ENCODE assay signal across 16 cellular contexts in the genomic region with DNA sequence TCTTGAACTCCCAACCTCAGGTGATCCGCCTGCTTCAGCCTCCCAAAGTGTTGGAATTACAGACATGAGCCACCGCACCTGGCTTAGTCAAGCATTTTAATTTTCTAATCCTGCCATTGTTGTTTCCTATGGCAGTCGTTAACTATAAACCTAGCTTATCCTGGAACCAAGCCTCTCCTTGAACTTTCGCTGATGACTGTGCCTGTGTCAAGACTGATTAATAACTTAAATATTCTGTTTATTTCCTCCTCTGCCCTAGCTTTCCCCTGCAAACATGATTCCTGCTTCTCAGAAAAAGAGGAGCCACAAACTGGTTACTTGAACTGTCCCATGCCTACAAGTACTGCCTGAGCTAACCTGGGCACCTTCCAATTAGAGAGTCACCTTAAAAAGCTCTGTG. TPM values are rescaled to one million over a fixed set of nuclear protein-coding genes. Genes with fewer than 3 reads are reported as not detected.
DNase-seq lines count a peak whose midpoint lies in the region; ATAC-seq, FAIRE-seq and TF ChIP-seq lines count a peak whose summit lies in the region.
"Had no signal": no experiment of that assay in that cellular context is flagged by ENCODE, and none has a peak within 500 bp of the region (broad histone marks: within the 10 kb centered on the region; RNA-seq: fewer than 3 reads in every experiment).

No MANE protein-coding gene starts in this region.

- in situ Hi-C loops in brain microvascular endothelial cell (cut with HindIII; ENCODE audit: low pct_ligation_motif_present, low sequenced_read_pairs), result no loop called here

- H3K36me3 ChIP-seq in brain microvascular endothelial cell (replicated peaks), result no peaks in the 10 kb centered on the region
- H3K36me3 ChIP-seq in kidney epithelial cell (ENCODE audit: control insufficient read depth, insufficient read depth, low read length), result no peaks in the 10 kb centered on the region
- no peaks in the 10 kb centered on the region for H3K36me3 ChIP-seq in BE2C

- CTCF ChIA-PET in A549 (lab: Yijun Ruan, JAX), result interaction anchor here (1.2 to 1.6 kb wide), 4 partner anchors 20 to 433 kb away, joined by 3 to 6 read pairs (median 4); no protein-coding TSS in a partner anchor

- peak overlapping the region; percentile 35; the same call in 1 of the 3 replicates for H3K4me2 ChIP-seq in A549
- H3K4me2 ChIP-seq: hepatocyte had no signal

- H3K27ac ChIP-seq in A549 (peak overlapping the region in 1 of 2 experiments; percentile 40; a peak in 2 of 6 replicates), brain microvascular endothelial cell (no peak overlapping the region), right cardiac atrium (ENCODE audit: low read length) (no peak overlapping the region)
- H3K27ac ChIP-seq: hepatocyte had no signal

- POLR2A ChIA-PET in A549 (lab: Yijun Ruan, JAX), result interaction anchor here (0.6 kb wide), 1 partner anchor 42 kb away, joined by 5 read pairs; no protein-coding TSS in a partner anchor

- H3K9me3 ChIP-seq in A549, result no peaks in the 10 kb centered on the region
- H3K9me3 ChIP-seq in BE2C, result no peaks in the 10 kb centered on the region
- no peaks in the 10 kb centered on the region for H3K9me3 ChIP-seq in right cardiac atrium (ENCODE audit: control insufficient read depth, low read length)

- 10% methylated on average over 4 of the region's 4 CpGs for WGBS in A549 (ENCODE audit: missing lambda C conversion rate)
- WGBS in right cardiac atrium, result 80% methylated on average over 4 of the region's 4 CpGs

- no peak for TF ChIP-seq RAD21 in A549 (conservative IDR thresholded peaks at IDR 0.05 in 1 of 2, IDR thresholded peaks at IDR 0.05 in 1 of 2)

- peak in 1 of 2 experiments; percentile 71; a peak in 3 of 6 replicates for ATAC-seq in A549
- no peak for ATAC-seq in right cardiac atrium

- H3K4me3 ChIP-seq in A549 (no peak overlapping the region), brain microvascular endothelial cell (ENCODE audit: low read depth, low read length) (no peak overlapping the region), kidney epithelial cell (ENCODE audit: low read depth, low read length) (no peak overlapping the region), BE2C (ENCODE audit: low read depth, low read length) (no peak overlapping the region), right cardiac atrium (ENCODE audit: low read length) (no peak overlapping the region)
- H3K4me3 ChIP-seq: hepatocyte, lung had no signal

- H3K27me3 ChIP-seq in brain microvascular endothelial cell (replicated peaks) (no peaks in the 10 kb centered on the region), kidney epithelial cell (ENCODE audit: control insufficient read depth, insufficient read depth, low read length) (no peaks in the 10 kb centered on the region), BE2C (peaks cover 2% of the 10 kb centered on the region; the same call in 1 of the 2 replicates), right cardiac atrium (ENCODE audit: control insufficient read depth, insufficient read depth) (no peaks in the 10 kb centered on the region)
- H3K27me3 ChIP-seq: hepatocyte had no signal

- FAIRE-seq in A549 (lab: Jason Lieb, UNC), result no peak
- FAIRE-seq: A204.1, endometrium had no signal

- no peak for TF ChIP-seq CTCF in A549 (IDR thresholded peaks at IDR 0.05)
- TF ChIP-seq CTCF in brain microvascular endothelial cell (IDR thresholded peaks at IDR 0.05; ENCODE audit: low read depth, low read length, missing control alignments), result no peak
- TF ChIP-seq CTCF in kidney epithelial cell (IDR thresholded peaks at IDR 0.05; ENCODE audit: insufficient read depth, low read length, poor library complexity, severe bottlenecking), result no peak
- no peak for TF ChIP-seq CTCF in BE2C (IDR thresholded peaks at IDR 0.05; ENCODE audit: low read depth, low read length)

- H3K4me1 ChIP-seq in A549, result peaks cover 12% of the 10 kb centered on the region; the same call in 2 of the 3 replicates
- H3K4me1 ChIP-seq in BE2C, result no peaks in the 10 kb centered on the region
- H3K4me1 ChIP-seq in right cardiac atrium (ENCODE audit: control insufficient read depth, insufficient read depth, low read length), result no peaks in the 10 kb centered on the region

- TF ChIP-seq POLR2A in A549 (IDR thresholded peaks at IDR 0.05; ENCODE audit: low read length), result no peak

- intact Hi-C loops in right cardiac atrium (cut with DNase I), result no loop called here
- intact Hi-C loops in posterior vena cava (cut with DNase I), result no loop called here

- TF ChIP-seq EP300 in A549 (IDR thresholded peaks at IDR 0.05), result no peak

- peak in 1 of 2 experiments; percentile 63 for DNase-seq in A549 (ENCODE audit: low read depth in 1 of 2, low spot score in 1 of 2)
- DNase-seq in HT1080 (ENCODE audit: low read depth), result peak; percentile 75
- peak; percentile 22 for DNase-seq in brain microvascular endothelial cell
- peak; percentile 53 for DNase-seq in kidney epithelial cell (ENCODE audit: low read depth)
- DNase-seq in BE2C, result no peak
- DNase-seq in right cardiac atrium, result no peak
- DNase-seq in DMS 273 treated with DMSO at 0.1 percent for 48 hours (lab: John Stamatoyannopoulos, UW), result no peak
- no peak for DNase-seq in posterior vena cava (ENCODE audit: low spot score)
- DNase-seq: activated B cell treated with CpG ODN at 0.5 μM for 24 hours, activated gamma-delta T cell treated with Interleukin-2 at 50 U/mL for 16 hours, NCI-H2171 treated with DMSO at 0.1 percent for 48 hours had no signal

TF ChIP-seq in A549, 52 proteins besides CTCF, POLR2A, EP300 and RAD21:
- TF ChIP-seq JUNB (IDR thresholded peaks at IDR 0.05) (peak; percentile 51), GATA3 (IDR thresholded peaks at IDR 0.05; ENCODE audit: borderline replicate concordance) (peak; percentile 18; the same call in 1 of the 2 replicates), CBX8 (IDR thresholded peaks at IDR 0.05) (no peak), FOSL2 (IDR thresholded peaks at IDR 0.05) (peak; percentile 31; the same call in 1 of the 2 replicates), FOSL2 (CRISPR knock-in tag; IDR thresholded peaks at IDR 0.05) (peak; percentile 78)

RNA-seq across cellular contexts. Expression of a gene that starts 1.5 kb away (rescaled TPM):
- polyA plus RNA-seq in A549 (2011; rRNA removed) (0.09 TPM in 2 replicates), A549 (2017; fragmentation: RNase III; extraction: RNeasy Plus Mini Kit Qiagen cat#74134 plus additional on column Dnase treatment) (0.03 to 0.13 TPM in 2 of 3 replicates, not detected in the other), right cardiac atrium (0.29 TPM)
- polyA plus RNA-seq in A549 (2012; cell fraction: cytosol; rRNA removed), result 0.01 and 0.03 TPM in 2 replicates
- polyA plus RNA-seq in A549 (2012; cell fraction: nucleus; rRNA removed), result 0.04 and 0.05 TPM in 2 replicates
- polyA minus RNA-seq in A549 (2011; rRNA and poly(A)+ RNA removed), result not detected in 2 replicates
- 0.05 and 0.27 TPM in 2 replicates for total RNA-seq in HT1080 (2014; rRNA removed; shearing (Covaris generic))
- polyA plus RNA-seq in HT1080 (2015; cell fraction: cytosol; rRNA removed), result 0.05 TPM in 2 replicates
- 0.45 and 0.64 TPM in 2 replicates for polyA plus RNA-seq in HT1080 (2015; cell fraction: nucleus; rRNA removed)
- total RNA-seq in kidney epithelial cell (0.21 and 0.75 TPM in 2 replicates), right cardiac atrium (under 1 TPM; 0.23 to 0.80 (median 0.69) TPM), posterior vena cava (1 to 10 TPM; 1.9 to 3.0 TPM)
- polyA plus RNA-seq in BE2C (2012; ENCODE audit: insufficient read depth, insufficient read length, low read depth), result not detected

RNA-seq across cellular contexts. Expression of a gene that starts 45.3 kb away (rescaled TPM):
- polyA plus RNA-seq in A549 (2011; rRNA removed) (0.09 TPM in 1 of 2 replicates, not detected in the other), A549 (2017; fragmentation: RNase III; extraction: RNeasy Plus Mini Kit Qiagen cat#74134 plus additional on column Dnase treatment) (0.13 TPM in 1 of 3 replicates, not detected in the others), right cardiac atrium (0.59 TPM)
- 0.03 TPM in 1 of 2 replicates, not detected in the other for polyA plus RNA-seq in A549 (2012; cell fraction: cytosol; rRNA removed)
- not detected in 2 replicates for polyA plus RNA-seq in A549 (2012; cell fraction: nucleus; rRNA removed)
- not detected in 2 replicates for polyA minus RNA-seq in A549 (2011; rRNA and poly(A)+ RNA removed)
- total RNA-seq in HT1080 (2014; rRNA removed; shearing (Covaris generic)), result 0.08 and 0.10 TPM in 2 replicates
- polyA plus RNA-seq in HT1080 (2015; cell fraction: cytosol; rRNA removed), result 0.15 and 0.33 TPM in 2 replicates
- polyA plus RNA-seq in HT1080 (2015; cell fraction: nucleus; rRNA removed), result 0.96 TPM in 1 of 2 replicates, not detected in the other
- total RNA-seq in kidney epithelial cell (0.33 TPM in 1 of 2 replicates, not detected in the other), right cardiac atrium (1 to 10 TPM in 3 of 4 donors, under 1 TPM in 1; 0.71 to 2.7 (median 2.2) TPM), posterior vena cava (10 to 100 TPM in 1 of 2 donors, 1 to 10 TPM in 1; 6.6 to 13.1 TPM)
- not detected for polyA plus RNA-seq in BE2C (2012; ENCODE audit: insufficient read depth, insufficient read length, low read depth)

RNA-seq across cellular contexts. Expression of a gene that starts 53.4 kb away (rescaled TPM):
- polyA plus RNA-seq in A549 (2011; rRNA removed), result not detected in 2 replicates
- not detected in 2 replicates for polyA plus RNA-seq in A549 (2012; cell fraction: cytosol; rRNA removed)
- polyA plus RNA-seq in A549 (2012; cell fraction: nucleus; rRNA removed), result not detected in 2 replicates
- polyA plus RNA-seq in A549 (2017; fragmentation: RNase III; extraction: RNeasy Plus Mini Kit Qiagen cat#74134 plus additional on column Dnase treatment), result not detected in 3 replicates
- polyA minus RNA-seq in A549 (2011; rRNA and poly(A)+ RNA removed), result not detected in 2 replicates
- total RNA-seq in HT1080 (2014; rRNA removed; shearing (Covaris generic)), result not detected in 2 replicates
- not detected in 2 replicates for polyA plus RNA-seq in HT1080 (2015; cell fraction: cytosol; rRNA removed)
- polyA plus RNA-seq in HT1080 (2015; cell fraction: nucleus; rRNA removed), result not detected in 2 replicates
- not detected in 2 replicates for total RNA-seq in kidney epithelial cell
- polyA plus RNA-seq in BE2C (2012; ENCODE audit: insufficient read depth, insufficient read length, low read depth), result not detected
- not detected for total RNA-seq in right cardiac atrium
- not detected for polyA plus RNA-seq in right cardiac atrium
- not detected for total RNA-seq in posterior vena cava
- total RNA-seq: activated B cell treated with CpG ODN at 0.5 μM for 24 hours, hepatocyte, lung, subcutaneous adipose tissue had no signal
- polyA plus RNA-seq: hepatocyte had no signal

Comparison
In these comparisons a context has a peak if more than half of its experiments do, and no peak if none do; other contexts are left out.
1. DNase-seq: peak in HT1080 (single experiment), brain microvascular endothelial cell (single experiment) and kidney epithelial cell (single experiment); none in BE2C (single experiment), right cardiac atrium (0 of 3), DMS 273 treated with DMSO at 0.1 percent for 48 hours (single experiment) and posterior vena cava (single experiment).